Comparison of ENCODE assay signal across 1 cellular context in genomic region chr6:129432738-129433137, GRCh38.
TF ChIP-seq lines count a peak whose summit lies in the region.

No MANE protein-coding gene starts in this region.

TF ChIP-seq in GM23338, 12 proteins besides CTCF, POLR2A, EP300 and RAD21 (continued from another document):
- no peak for TF ChIP-seq REST (IDR thresholded peaks at IDR 0.05; ENCODE audit: unreplicated experiment)
- no peak for TF ChIP-seq ETS1 (IDR thresholded peaks at IDR 0.05)
- no peak for TF ChIP-seq POLR2AphosphoS5 (IDR thresholded peaks at IDR 0.05; ENCODE audit: low read depth)
- TF ChIP-seq STAT1 (IDR thresholded peaks at IDR 0.05; ENCODE audit: unreplicated experiment): no peak
TF ChIP-seq in GM23338: peak in this region for 0.
